9 cellular contexts compared by ENCODE assay signal in the genomic region with DNA sequence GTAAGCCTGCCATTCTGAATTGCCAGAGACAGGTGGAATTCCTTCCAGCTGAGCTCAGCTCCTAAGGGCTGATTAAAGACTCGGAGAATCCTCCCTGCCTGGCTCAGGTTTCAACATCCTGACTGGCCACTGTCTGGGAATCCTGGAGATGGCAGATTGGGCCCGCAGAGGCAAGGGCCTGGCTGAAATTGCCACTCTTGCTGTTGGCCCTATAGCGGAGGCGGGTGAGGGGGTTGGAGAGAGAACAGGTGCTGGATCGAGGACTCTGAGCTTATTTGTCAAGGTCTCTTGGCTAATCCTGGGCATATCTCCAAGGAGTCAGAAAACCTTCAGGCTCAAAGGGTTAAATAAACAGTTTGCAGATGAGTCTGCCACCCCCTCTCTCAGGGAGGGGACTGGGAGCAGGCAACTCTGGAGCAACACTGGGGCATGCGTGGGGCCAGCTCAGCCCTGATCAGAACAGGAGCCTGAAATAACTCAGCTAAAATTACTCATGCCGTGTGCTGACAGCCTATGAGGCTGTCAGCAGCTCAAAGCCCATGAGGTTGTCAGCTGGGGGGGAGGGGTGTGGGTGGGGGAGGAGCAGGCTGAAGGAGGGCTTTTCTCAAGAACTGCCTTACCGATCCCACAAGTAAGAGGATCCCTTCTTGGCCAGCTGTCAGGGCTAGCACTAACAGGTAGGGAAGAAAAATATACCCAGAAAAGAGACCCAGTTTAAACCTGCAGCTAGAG. TPM values are rescaled to one million over a fixed set of nuclear protein-coding genes. Genes with fewer than 3 reads are reported as not detected.
DNase-seq lines count a peak whose midpoint lies in the region; ATAC-seq and TF ChIP-seq lines count a peak whose summit lies in the region.
"Had no signal": no experiment of that assay in that cellular context is flagged by ENCODE, and none has a peak within 500 bp of the region (broad histone marks: within the 10 kb centered on the region; RNA-seq: fewer than 3 reads in every experiment).

No MANE protein-coding gene starts in this region.

- DNase-seq in AG08395 (ENCODE audit: low spot score) (peak; percentile 68), HCEC 1CT (peak; percentile 86), NT2/D1 (ENCODE audit: low read depth, low spot score) (no peak), mucosa of descending colon (peak in 1 of 3 donors; percentile 28), thyroid gland (peak; percentile 81), NAMALWA (ENCODE audit: low spot score) (no peak)

- intact Hi-C loops in mucosa of descending colon (cut with DNase I, micrococcal nuclease) = no loop called here
- intact Hi-C loops in thyroid gland (cut with DNase I) = no loop called here

- H3K9me3 ChIP-seq in NT2/D1 (ENCODE audit: insufficient read depth, low read length) = no peaks in the 10 kb centered on the region
- H3K9me3 ChIP-seq in duodenal mucosa (ENCODE audit: control insufficient read depth in 1 of 2, low read length in 2 of 2) = no peaks in the 10 kb centered on the region
- no peaks in the 10 kb centered on the region for H3K9me3 ChIP-seq in mucosa of descending colon
- H3K9me3 ChIP-seq in thyroid gland = no peaks in the 10 kb centered on the region

- H3K27ac ChIP-seq in duodenal mucosa (ENCODE audit: low read depth, low read length) (no peak overlapping the region), thyroid gland (peak overlapping the region; percentile 76 to 88 (median 85))

- H3K36me3 ChIP-seq in NT2/D1 (ENCODE audit: insufficient read depth, insufficient read length, low read length) (peaks cover 21% of the 10 kb centered on the region), duodenal mucosa (ENCODE audit: control insufficient read depth in 1 of 2, insufficient read depth in 2 of 2, low read length in 2 of 2) (peaks cover 0 to 21% of the 10 kb centered on the region in 2 donors), mucosa of descending colon (ENCODE audit: low read depth) (no peaks in the 10 kb centered on the region), thyroid gland (no peaks in the 10 kb centered on the region)

- H3K4me1 ChIP-seq in NT2/D1 (ENCODE audit: insufficient read depth, insufficient read length) (peaks cover 13% of the 10 kb centered on the region), duodenal mucosa (ENCODE audit: control insufficient read depth in 1 of 2, insufficient read depth in 2 of 2, low read length in 2 of 2) (peaks cover 39 to 41% of the 10 kb centered on the region in 2 donors), mucosa of descending colon (ENCODE audit: low read depth) (peaks cover 9% of the 10 kb centered on the region), thyroid gland (peaks cover 37 to 55% of the 10 kb centered on the region in 2 donors)

- H3K27me3 ChIP-seq in NT2/D1 (ENCODE audit: insufficient read depth, insufficient read length) = peaks cover 33% of the 10 kb centered on the region
- H3K27me3 ChIP-seq in duodenal mucosa (ENCODE audit: control insufficient read depth in 1 of 2, insufficient read depth in 2 of 2, low read length in 2 of 2) = peaks cover 11 to 13% of the 10 kb centered on the region in 2 donors
- no peaks in the 10 kb centered on the region for H3K27me3 ChIP-seq in thyroid gland

- TF ChIP-seq CTCF in mucosa of descending colon (IDR thresholded peaks at IDR 0.05) (no peak), thyroid gland (IDR thresholded peaks at IDR 0.05) (peak in 2 of 6 experiments; percentile 13 to 25)

- peak in 1 of 2 donors; percentile 37 for TF ChIP-seq POLR2A in thyroid gland (IDR thresholded peaks at IDR 0.05)

- H3K9ac ChIP-seq in NT2/D1 (ENCODE audit: insufficient read length, low read depth) (no peak overlapping the region), duodenal mucosa (ENCODE audit: low read depth in 1 of 2, low read length in 2 of 2) (peak overlapping the region in 1 of 2 donors; percentile 75)

- ATAC-seq in mucosa of descending colon (peak; percentile 6), GM21576 (IDR thresholded peaks at IDR 0.05; ENCODE audit: unreplicated experiment) (no peak)

- 31 to 47% methylated on average over 7 to 8 of the region's 8 CpGs for WGBS in thyroid gland, 2 donors

- H3K4me3 ChIP-seq in NT2/D1 (ENCODE audit: insufficient read length, low read depth) (peak overlapping the region; percentile 11), duodenal mucosa (ENCODE audit: low read depth in 1 of 2, low read length in 2 of 2) (peak overlapping the region; percentile 43 to 67), mucosa of descending colon (no peak overlapping the region), thyroid gland (replicated peaks in 1 of 3) (no peak overlapping the region)

RNA-seq across cellular contexts. Expression of a gene that starts 14.7 kb away (rescaled TPM):
- total RNA-seq in mucosa of descending colon (not detected), thyroid gland (not detected)
- total RNA-seq: dermis microvascular lymphatic vessel endothelial cell had no signal

RNA-seq across cellular contexts. Expression of a gene that starts 20.3 kb away (rescaled TPM):
- total RNA-seq in mucosa of descending colon (10 to 100 TPM; 16.9 to 84.3 (median 26.7) TPM), thyroid gland (1 to 10 TPM; 2.0 to 5.3 (median 4.6) TPM)

RNA-seq across cellular contexts. Expression of a gene that starts 20.5 kb away (rescaled TPM):
- 10 to 100 TPM in 1 of 3 donors, 1 to 10 TPM in 2; 5.1 to 13.9 (median 9.3) TPM for total RNA-seq in mucosa of descending colon
- total RNA-seq in thyroid gland = 10 to 100 TPM; 13.0 to 46.4 (median 27.8) TPM

RNA-seq across cellular contexts. Expression of a gene that starts 26.9 kb away (rescaled TPM):
- total RNA-seq in mucosa of descending colon (10 to 100 TPM; 20.7 to 24.7 (median 23.7) TPM), thyroid gland (10 to 100 TPM; 10.1 to 18.9 (median 14.1) TPM)

RNA-seq across cellular contexts. Expression of a gene that starts 44.3 kb away (rescaled TPM):
- total RNA-seq in mucosa of descending colon = 100 to 1,000 TPM in 1 of 3 donors, 10 to 100 TPM in 1, 1 to 10 TPM in 1; 9.7 to 186 (median 32.5) TPM
- 100 to 1,000 TPM in 1 of 4 donors, 10 to 100 TPM in 3; 17.6 to 243 (median 61.8) TPM for total RNA-seq in thyroid gland

Comparison
In these comparisons a context has a peak if more than half of its experiments do, and no peak if none do; other contexts are left out.
1. DNase-seq: peak in AG08395 (single experiment), HCEC 1CT (single experiment) and thyroid gland (2 of 2); none in NT2/D1 (single experiment) and NAMALWA (single experiment).
2. H3K4me3 ChIP-seq: peak in NT2/D1 (single experiment) and duodenal mucosa (2 of 2); none in mucosa of descending colon (single experiment) and thyroid gland (0 of 3).